Comparison of ENCODE assay signal across 18 cellular contexts in genomic region chr2:191476901-191477300, GRCh38.
DNase-seq lines count a peak whose midpoint lies in the region; ATAC-seq, FAIRE-seq and TF ChIP-seq lines count a peak whose summit lies in the region.
"Had no signal": no experiment of that assay in that cellular context is flagged by ENCODE, and none has a peak within 500 bp of the region (broad histone marks: within the 10 kb centered on the region; RNA-seq: fewer than 3 reads in every experiment).

No MANE protein-coding gene starts in this region.

- peak; percentile 35 for TF ChIP-seq CTCF in HepG2 (CRISPR knock-in tag; IDR thresholded peaks at IDR 0.05)
- no peak for TF ChIP-seq CTCF in right lobe of liver (IDR thresholded peaks at IDR 0.05)
- TF ChIP-seq CTCF in K562 (IDR thresholded peaks at IDR 0.05 in 2 of 3, conservative IDR thresholded peaks at IDR 0.05 in 1 of 3; ENCODE audit: insufficient read depth in 2 of 3, low read depth in 1 of 3, low read length in 3 of 3), result 0 out of 6 replicates have a peak, but pooled peaks of 2 of the 3 experiments have one; percentile 9 to 16
- TF ChIP-seq CTCF in pancreas (IDR thresholded peaks at IDR 0.05), result no peak
- no peak for TF ChIP-seq CTCF in heart right ventricle (IDR thresholded peaks at IDR 0.05)

- H3K79me2 ChIP-seq in HepG2 (ENCODE audit: insufficient read depth, low read length), result no peaks in the 10 kb centered on the region
- H3K79me2 ChIP-seq in K562 (ENCODE audit: control insufficient read depth, insufficient read depth, low read length), result no peaks in the 10 kb centered on the region

- TF ChIP-seq POLR2A in HepG2 (IDR thresholded peaks at IDR 0.05; ENCODE audit: insufficient read depth in 1 of 2, low read depth in 2 of 2, low read length in 2 of 2) (no peak), right lobe of liver (IDR thresholded peaks at IDR 0.05) (no peak), K562 (conservative IDR thresholded peaks at IDR 0.05) (no peak)

- no TSS peak for BruUV-seq in HepG2 (replicated peaks; lab: Mats Ljungman, UMichigan)
- BruUV-seq in K562 (replicated peaks; lab: Mats Ljungman, UMichigan), result no TSS peak

- no peak overlapping the region for H3K4me3 ChIP-seq in HepG2 (replicated peaks in 1 of 3; ENCODE audit: insufficient read depth in 1 of 3, low read depth in 2 of 3, low read length in 3 of 3)
- H3K4me3 ChIP-seq in right lobe of liver, result no peak overlapping the region
- H3K4me3 ChIP-seq in K562, result no peak overlapping the region
- no peak overlapping the region for H3K4me3 ChIP-seq in pancreas
- H3K4me3 ChIP-seq in heart right ventricle, result no peak overlapping the region
- H3K4me3 ChIP-seq: GM23248 had no signal

- H3K36me3 ChIP-seq in HepG2 (replicated peaks in 1 of 2; ENCODE audit: control insufficient read depth in 1 of 2, insufficient read depth in 2 of 2, low read length in 2 of 2), result no peaks in the 10 kb centered on the region
- H3K36me3 ChIP-seq in right lobe of liver, result no peaks in the 10 kb centered on the region
- no peaks in the 10 kb centered on the region for H3K36me3 ChIP-seq in K562 (ENCODE audit: control insufficient read depth, insufficient read depth, low read length)
- no peaks in the 10 kb centered on the region for H3K36me3 ChIP-seq in pancreas
- H3K36me3 ChIP-seq in heart right ventricle, result no peaks in the 10 kb centered on the region

- H3K4me1 ChIP-seq in HepG2 (ENCODE audit: insufficient read depth, low read length) (no peaks in the 10 kb centered on the region), right lobe of liver (peaks cover 0 to 4% (median 0%) of the 10 kb centered on the region in 4 donors), K562 (replicated peaks in 1 of 2; ENCODE audit: control insufficient read depth in 2 of 2, insufficient read depth in 2 of 2, low read length in 2 of 2) (no peaks in the 10 kb centered on the region), pancreas (peaks cover 12 to 34% (median 28%) of the 10 kb centered on the region in 3 donors), heart right ventricle (peaks cover 5 to 26% (median 19%) of the 10 kb centered on the region in 9 donors)

- no peak overlapping the region for H3K27ac ChIP-seq in HepG2 (ENCODE audit: extremely low read length, insufficient read depth, low read length)
- H3K27ac ChIP-seq in right lobe of liver, result no peak overlapping the region
- H3K27ac ChIP-seq in K562 (ENCODE audit: extremely low read depth, low read depth, low read length), result no peak overlapping the region
- peak overlapping the region in 3 of 4 donors; percentile 4 to 68 (median 30) for H3K27ac ChIP-seq in pancreas
- H3K27ac ChIP-seq in heart right ventricle, result no peak overlapping the region
- H3K27ac ChIP-seq: GM23248 had no signal

- H3K9ac ChIP-seq in HepG2 (ENCODE audit: insufficient read depth, low read depth, low read length) (no peak overlapping the region), K562 (ENCODE audit: insufficient read depth in 1 of 2, low read depth in 2 of 2, low read length in 2 of 2) (no peak overlapping the region)
- H3K9ac ChIP-seq: GM23248 had no signal

- TF ChIP-seq EP300 in HepG2 (IDR thresholded peaks at IDR 0.05; ENCODE audit: low read depth in 2 of 2, low read length in 2 of 2) (no peak), HepG2 (CRISPR knock-in tag; IDR thresholded peaks at IDR 0.05; ENCODE audit: borderline replicate concordance) (no peak), K562 (IDR thresholded peaks at IDR 0.05; ENCODE audit: low read length) (no peak)

- H4K20me1 ChIP-seq in HepG2 (ENCODE audit: insufficient read depth, low read length), result no peaks in the 10 kb centered on the region
- no peaks in the 10 kb centered on the region for H4K20me1 ChIP-seq in K562 (replicated peaks; ENCODE audit: control insufficient read depth, insufficient read depth, low read length)

- intact Hi-C loops in HepG2 (cut with micrococcal nuclease; ENCODE audit: unreplicated experiment) (no loop called here), right lobe of liver (cut with DNase I) (no loop called here), K562 (cut with micrococcal nuclease) (no loop called here), pancreas (cut with DNase I) (no loop called here), heart right ventricle (cut with DNase I) (no loop called here)

- no peak for TF ChIP-seq RAD21 in HepG2 (CRISPR knock-in tag; IDR thresholded peaks at IDR 0.05)
- TF ChIP-seq RAD21 in K562 (CRISPR knock-in tag; conservative IDR thresholded peaks at IDR 0.05 in 1 of 2, IDR thresholded peaks at IDR 0.05 in 1 of 2), result no peak

- H3K4me2 ChIP-seq in HepG2 (ENCODE audit: low read depth, low read length) (no peak overlapping the region), K562 (ENCODE audit: insufficient read depth, low read length) (no peak overlapping the region)

- in situ Hi-C loops in HepG2 (cut with HindIII; ENCODE audit: extremely low pct_ligation_motif_present, low pct_unique_long_range_greater_than_20kb), result no loop called here
- in situ Hi-C loops in K562 (cut with MboI), result no loop called here

- WGBS in HepG2 (ENCODE audit: low lambda C conversion rate), result 23% methylated on average over 5 of the region's 5 CpGs
- WGBS in right lobe of liver (ENCODE audit: insufficient coverage, low coverage, low lambda C conversion rate, missing lambda C conversion rate), result 91% methylated on average over 4 of the region's 5 CpGs
- 0% methylated on average over 5 of the region's 5 CpGs for WGBS in K562 (ENCODE audit: insufficient coverage, low coverage, missing lambda C conversion rate)
- 92 to 96% methylated on average over 5 of the region's 5 CpGs for WGBS in pancreas, 2 donors
- 97% methylated on average over 5 of the region's 5 CpGs for WGBS in heart right ventricle, 2 donors

- H3K9me3 ChIP-seq in HepG2 (ENCODE audit: low read length) (peaks cover 12% of the 10 kb centered on the region), right lobe of liver (peaks cover 0 to under 1% (median 0%) of the 10 kb centered on the region in 4 donors), K562 (replicated peaks; ENCODE audit: control insufficient read depth, insufficient read depth, low read depth, low read length) (no peaks in the 10 kb centered on the region), pancreas (no peaks in the 10 kb centered on the region), heart right ventricle (peaks cover 0 to 20% (median 6%) of the 10 kb centered on the region in 11 donors)

- POLR2A ChIA-PET in HepG2 (lab: Yijun Ruan, JAX), result no interaction called here
- POLR2A ChIA-PET in K562 (lab: Yijun Ruan, JAX), result no interaction called here

- H2AFZ ChIP-seq in HepG2 (ENCODE audit: low read length), result no peak overlapping the region
- no peak overlapping the region for H2AFZ ChIP-seq in K562 (ENCODE audit: low read depth, low read length)
- H2AFZ ChIP-seq: GM23248 had no signal

- DNase-seq in HepG2 (ENCODE audit: low spot score) (no peak), right lobe of liver (no peak), K562 (ENCODE audit: extremely low read depth in 1 of 4, low spot score in 3 of 4) (no peak), pancreas (no peak), heart right ventricle (no peak)
- DNase-seq in stimulated activated CD4-positive, alpha-beta T cell treated with anti-CD3 and anti-CD28 coated beads, Interleukin-2, amount 100 ng/mL, for 24 hours, result no peak
- DNase-seq: C1 segment of cervical spinal cord; Calu3; CD4-positive, alpha-beta memory T cell; COR-L47; DMS53; DMS79 treated with DMSO at 0.1 percent for 48 hours; GF-D8; GM23248; H7; HCEC 1CT had no signal

- H3K27me3 ChIP-seq in HepG2 (ENCODE audit: control insufficient read depth in 1 of 2, insufficient read depth in 2 of 2, low read length in 2 of 2) (no peaks in the 10 kb centered on the region; a peak in 2 of 5 replicates), right lobe of liver (no peaks in the 10 kb centered on the region), K562 (ENCODE audit: control insufficient read depth in 2 of 2, insufficient read depth in 2 of 2, low read length in 2 of 2) (no peaks in the 10 kb centered on the region; a peak in 1 of 5 replicates), pancreas (no peaks in the 10 kb centered on the region), heart right ventricle (no peaks in the 10 kb centered on the region)

- ATAC-seq in HepG2, result peak; percentile 83
- no peak for ATAC-seq in right lobe of liver
- 0 out of 3 replicates have a peak, but pooled peaks have one; percentile 53 for ATAC-seq in K562
- no peak for ATAC-seq in pancreas
- no peak for ATAC-seq in heart right ventricle

- H3K9me1 ChIP-seq in K562 (ENCODE audit: control insufficient read depth, insufficient read depth, low read length), result no peaks in the 10 kb centered on the region

- CTCF ChIA-PET in HepG2 (lab: Yijun Ruan, JAX; ENCODE audit: low intra/inter-chr PET ratio, low total read pairs), result no interaction called here
- CTCF ChIA-PET in K562 (lab: Yijun Ruan, JAX; ENCODE audit: low intra/inter-chr PET ratio), result no interaction called here

- FAIRE-seq in HepG2 (lab: Jason Lieb, UNC) (peak; percentile 23), K562 (lab: Jason Lieb, UNC) (no peak), pancreas (lab: Jason Lieb, UNC) (no peak)
- FAIRE-seq: GM18507, H1 had no signal

TF ChIP-seq in HepG2, 621 proteins besides CTCF, POLR2A, EP300 and RAD21 (continues in another document):
- TF ChIP-seq ZFP36L1 (CRISPR knock-in tag; IDR thresholded peaks at IDR 0.05), result no peak
- TF ChIP-seq SMC3 (IDR thresholded peaks at IDR 0.05; ENCODE audit: low read length), result peak; percentile 19; the same call in 1 of the 2 replicates
- no peak for TF ChIP-seq MAX (IDR thresholded peaks at IDR 0.05)
- TF ChIP-seq MZF1 (CRISPR knock-in tag; IDR thresholded peaks at IDR 0.05; ENCODE audit: borderline replicate concordance), result no peak
- no peak for TF ChIP-seq ZNF124 (CRISPR knock-in tag; IDR thresholded peaks at IDR 0.05)
- TF ChIP-seq ZNF724P (CRISPR knock-in tag; IDR thresholded peaks at IDR 0.05; ENCODE audit: borderline replicate concordance), result no peak

TF ChIP-seq in K562, 482 proteins besides CTCF, POLR2A, EP300 and RAD21:
- peak; percentile 23 for TF ChIP-seq CTCFL (IDR thresholded peaks at IDR 0.05; ENCODE audit: borderline replicate concordance, insufficient read depth, low read depth, low read length, poor library complexity, severe bottlenecking)
- no peak for TF ChIP-seq MECOM (CRISPR knock-in tag; IDR thresholded peaks at IDR 0.05)

Comparison
In these comparisons a context has a peak if more than half of its experiments do, and no peak if none do; other contexts are left out.
1. ATAC-seq: peak in HepG2 (single experiment) and K562 (single experiment); none in right lobe of liver (0 of 4), pancreas (0 of 4) and heart right ventricle (0 of 8).
2. CTCF ChIP-seq: peak in HepG2 (single experiment) and K562 (2 of 3); none in right lobe of liver (0 of 4), pancreas (0 of 4) and heart right ventricle (0 of 9).
3. H3K27ac ChIP-seq: peak in pancreas (3 of 4); none in HepG2 (single experiment), right lobe of liver (0 of 3), K562 (single experiment) and heart right ventricle (0 of 10).
4. Of the 241 proteins assayed by ChIP-seq in both HepG2 and K562: peak only in HepG2: SMC3 and STAG1; only in K562: none; in both: CTCF; in neither: 238.